ENCODE assay signal across 1 cellular context in the genomic region with DNA sequence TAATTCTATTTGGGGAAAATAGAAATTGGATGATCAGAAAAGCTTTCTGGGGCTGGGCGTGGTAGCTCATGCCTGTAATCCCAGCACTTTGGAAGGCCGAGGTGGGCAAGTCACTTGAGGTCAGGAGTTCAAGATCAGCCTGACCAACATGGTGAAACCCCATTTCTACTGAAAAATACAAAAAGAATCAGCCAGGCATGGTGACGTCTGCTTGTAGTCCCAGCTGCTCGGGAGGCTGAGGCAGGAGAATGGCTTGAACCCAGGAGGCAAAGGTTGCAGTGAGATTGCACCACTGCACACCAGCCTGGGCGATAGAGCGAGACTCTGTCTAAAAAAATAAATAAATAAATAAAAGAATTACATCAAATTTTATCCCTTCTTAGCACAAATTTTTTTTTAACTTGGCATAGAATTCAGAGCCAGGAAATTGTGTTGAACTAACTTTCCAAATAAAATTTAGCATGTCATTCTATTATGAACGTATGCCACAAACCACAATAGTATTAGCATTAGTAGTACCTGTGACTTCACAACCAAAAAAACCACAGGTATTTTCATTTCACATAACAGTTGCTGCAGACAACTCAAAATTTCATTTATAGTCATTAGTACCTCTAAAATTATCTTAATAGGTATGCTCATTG.
TF ChIP-seq lines count a peak whose summit lies in the region.

No MANE protein-coding gene starts in this region.

TF ChIP-seq in WTC11, 78 proteins besides CTCF, POLR2A, EP300 and RAD21 (continued from another document):
- TF ChIP-seq, protein P1, sequence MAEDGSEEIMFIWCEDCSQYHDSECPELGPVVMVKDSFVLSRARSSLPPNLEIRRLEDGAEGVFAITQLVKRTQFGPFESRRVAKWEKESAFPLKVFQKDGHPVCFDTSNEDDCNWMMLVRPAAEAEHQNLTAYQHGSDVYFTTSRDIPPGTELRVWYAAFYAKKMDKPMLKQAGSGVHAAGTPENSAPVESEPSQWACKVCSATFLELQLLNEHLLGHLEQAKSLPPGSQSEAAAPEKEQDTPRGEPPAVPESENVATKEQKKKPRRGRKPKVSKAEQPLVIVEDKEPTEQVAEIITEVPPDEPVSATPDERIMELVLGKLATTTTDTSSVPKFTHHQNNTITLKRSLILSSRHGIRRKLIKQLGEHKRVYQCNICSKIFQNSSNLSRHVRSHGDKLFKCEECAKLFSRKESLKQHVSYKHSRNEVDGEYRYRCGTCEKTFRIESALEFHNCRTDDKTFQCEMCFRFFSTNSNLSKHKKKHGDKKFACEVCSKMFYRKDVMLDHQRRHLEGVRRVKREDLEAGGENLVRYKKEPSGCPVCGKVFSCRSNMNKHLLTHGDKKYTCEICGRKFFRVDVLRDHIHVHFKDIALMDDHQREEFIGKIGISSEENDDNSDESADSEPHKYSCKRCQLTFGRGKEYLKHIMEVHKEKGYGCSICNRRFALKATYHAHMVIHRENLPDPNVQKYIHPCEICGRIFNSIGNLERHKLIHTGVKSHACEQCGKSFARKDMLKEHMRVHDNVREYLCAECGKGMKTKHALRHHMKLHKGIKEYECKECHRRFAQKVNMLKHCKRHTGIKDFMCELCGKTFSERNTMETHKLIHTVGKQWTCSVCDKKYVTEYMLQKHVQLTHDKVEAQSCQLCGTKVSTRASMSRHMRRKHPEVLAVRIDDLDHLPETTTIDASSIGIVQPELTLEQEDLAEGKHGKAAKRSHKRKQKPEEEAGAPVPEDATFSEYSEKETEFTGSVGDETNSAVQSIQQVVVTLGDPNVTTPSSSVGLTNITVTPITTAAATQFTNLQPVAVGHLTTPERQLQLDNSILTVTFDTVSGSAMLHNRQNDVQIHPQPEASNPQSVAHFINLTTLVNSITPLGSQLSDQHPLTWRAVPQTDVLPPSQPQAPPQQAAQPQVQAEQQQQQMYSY (CRISPR knock-in tag; IDR thresholded peaks at IDR 0.05): no peak
- TF ChIP-seq, protein P2, sequence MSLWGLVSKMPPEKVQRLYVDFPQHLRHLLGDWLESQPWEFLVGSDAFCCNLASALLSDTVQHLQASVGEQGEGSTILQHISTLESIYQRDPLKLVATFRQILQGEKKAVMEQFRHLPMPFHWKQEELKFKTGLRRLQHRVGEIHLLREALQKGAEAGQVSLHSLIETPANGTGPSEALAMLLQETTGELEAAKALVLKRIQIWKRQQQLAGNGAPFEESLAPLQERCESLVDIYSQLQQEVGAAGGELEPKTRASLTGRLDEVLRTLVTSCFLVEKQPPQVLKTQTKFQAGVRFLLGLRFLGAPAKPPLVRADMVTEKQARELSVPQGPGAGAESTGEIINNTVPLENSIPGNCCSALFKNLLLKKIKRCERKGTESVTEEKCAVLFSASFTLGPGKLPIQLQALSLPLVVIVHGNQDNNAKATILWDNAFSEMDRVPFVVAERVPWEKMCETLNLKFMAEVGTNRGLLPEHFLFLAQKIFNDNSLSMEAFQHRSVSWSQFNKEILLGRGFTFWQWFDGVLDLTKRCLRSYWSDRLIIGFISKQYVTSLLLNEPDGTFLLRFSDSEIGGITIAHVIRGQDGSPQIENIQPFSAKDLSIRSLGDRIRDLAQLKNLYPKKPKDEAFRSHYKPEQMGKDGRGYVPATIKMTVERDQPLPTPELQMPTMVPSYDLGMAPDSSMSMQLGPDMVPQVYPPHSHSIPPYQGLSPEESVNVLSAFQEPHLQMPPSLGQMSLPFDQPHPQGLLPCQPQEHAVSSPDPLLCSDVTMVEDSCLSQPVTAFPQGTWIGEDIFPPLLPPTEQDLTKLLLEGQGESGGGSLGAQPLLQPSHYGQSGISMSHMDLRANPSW (CRISPR knock-in tag; conservative IDR thresholded peaks at IDR 0.05; ENCODE audit: low read depth): no peak
- TF ChIP-seq, protein P3, sequence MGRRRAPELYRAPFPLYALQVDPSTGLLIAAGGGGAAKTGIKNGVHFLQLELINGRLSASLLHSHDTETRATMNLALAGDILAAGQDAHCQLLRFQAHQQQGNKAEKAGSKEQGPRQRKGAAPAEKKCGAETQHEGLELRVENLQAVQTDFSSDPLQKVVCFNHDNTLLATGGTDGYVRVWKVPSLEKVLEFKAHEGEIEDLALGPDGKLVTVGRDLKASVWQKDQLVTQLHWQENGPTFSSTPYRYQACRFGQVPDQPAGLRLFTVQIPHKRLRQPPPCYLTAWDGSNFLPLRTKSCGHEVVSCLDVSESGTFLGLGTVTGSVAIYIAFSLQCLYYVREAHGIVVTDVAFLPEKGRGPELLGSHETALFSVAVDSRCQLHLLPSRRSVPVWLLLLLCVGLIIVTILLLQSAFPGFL (CRISPR knock-in tag; IDR thresholded peaks at IDR 0.05; ENCODE audit: borderline replicate concordance): no peak
- TF ChIP-seq, protein P4, sequence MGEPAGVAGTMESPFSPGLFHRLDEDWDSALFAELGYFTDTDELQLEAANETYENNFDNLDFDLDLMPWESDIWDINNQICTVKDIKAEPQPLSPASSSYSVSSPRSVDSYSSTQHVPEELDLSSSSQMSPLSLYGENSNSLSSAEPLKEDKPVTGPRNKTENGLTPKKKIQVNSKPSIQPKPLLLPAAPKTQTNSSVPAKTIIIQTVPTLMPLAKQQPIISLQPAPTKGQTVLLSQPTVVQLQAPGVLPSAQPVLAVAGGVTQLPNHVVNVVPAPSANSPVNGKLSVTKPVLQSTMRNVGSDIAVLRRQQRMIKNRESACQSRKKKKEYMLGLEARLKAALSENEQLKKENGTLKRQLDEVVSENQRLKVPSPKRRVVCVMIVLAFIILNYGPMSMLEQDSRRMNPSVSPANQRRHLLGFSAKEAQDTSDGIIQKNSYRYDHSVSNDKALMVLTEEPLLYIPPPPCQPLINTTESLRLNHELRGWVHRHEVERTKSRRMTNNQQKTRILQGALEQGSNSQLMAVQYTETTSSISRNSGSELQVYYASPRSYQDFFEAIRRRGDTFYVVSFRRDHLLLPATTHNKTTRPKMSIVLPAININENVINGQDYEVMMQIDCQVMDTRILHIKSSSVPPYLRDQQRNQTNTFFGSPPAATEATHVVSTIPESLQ (CRISPR knock-in tag; IDR thresholded peaks at IDR 0.05): no peak
- TF ChIP-seq SOX15 (CRISPR knock-in tag; IDR thresholded peaks at IDR 0.05) (no peak), NR1H2 (CRISPR knock-in tag; IDR thresholded peaks at IDR 0.05) (no peak)
TF ChIP-seq in WTC11: peak in this region for 0.
